27 cellular contexts compared by ENCODE assay signal in genomic region chr3:123262868-123263267, GRCh38.
"Had no signal": no experiment of that assay in that cellular context is flagged by ENCODE, and none has a peak within 500 bp of the region (broad histone marks: within the 10 kb centered on the region; RNA-seq: fewer than 3 reads in every experiment).

No MANE protein-coding gene starts in this region.

- H3K4me1 ChIP-seq: stomach, suprapubic skin, testis, thyroid gland, tibial artery, upper lobe of left lung, upper lobe of right lung, uterus, vagina had no signal

- DNase-seq: stimulated activated CD4-positive, alpha-beta T cell treated with anti-CD3 and anti-CD28 coated beads, Interleukin-2, amount 100 ng/mL, for 48 hours; stimulated activated CD4-positive, alpha-beta T cell treated with anti-CD3 and anti-CD28 coated beads, Interleukin-4, amount 100 ng/mL, for 1 hour; stimulated activated CD4-positive, alpha-beta T cell treated with anti-CD3 and anti-CD28 coated beads, Interleukin-4, amount 100 ng/mL, for 24 hours; stimulated activated CD4-positive, alpha-beta T cell treated with anti-CD3 and anti-CD28 coated beads, Interleukin-4, amount 100 ng/mL, for 4 hours; stimulated activated CD8-positive, alpha-beta memory T cell treated with anti-CD3 and anti-CD28 coated beads, Interleukin-4, amount 100 ng/mL, for 48 hours; stimulated activated naive B cell treated with anti-CD40 and anti-IgM and Interleukin-4, amounts not matched to agents 10 μg/mL and 1 μg/mL and 100 μg/mL, for 72 hours; stimulated activated naive CD4-positive, alpha-beta T cell; stimulated activated naive CD4-positive, alpha-beta T cell treated with Interleukin-2 at 50 U/mL for 16 hours; stimulated activated naive CD8-positive, alpha-beta T cell treated with anti-CD3 and anti-CD28 coated beads, Interleukin-15, amount 100 ng/mL, for 72 hours; stimulated activated naive CD8-positive, alpha-beta T cell treated with anti-CD3 and anti-CD28 coated beads, Interleukin-15, Interleukin-2, amounts not matched to agents 100 U/mL and 50 U/mL, for 24 hours; stomach; substantia nigra; testis; thyroid gland; tibial artery; transverse colon; upper lobe of left lung; upper lobe of right lung; uterus had no signal

- H3K9me3 ChIP-seq: stomach, suprapubic skin, testis, thoracic aorta, thyroid gland, tibial artery, tibial nerve, transverse colon, upper lobe of left lung, upper lobe of right lung, uterus, vagina had no signal

- H3K4me3 ChIP-seq: stomach, suprapubic skin, testis, thoracic aorta, thyroid gland, tibial artery, tibial nerve, transverse colon, upper lobe of left lung, upper lobe of right lung, uterus, vagina had no signal

- H3K27ac ChIP-seq: stomach, suprapubic skin, testis, thoracic aorta, thyroid gland, tibial artery, tibial nerve, transverse colon, upper lobe of left lung, upper lobe of right lung, uterus, vagina had no signal

- H3K4me1 Mint-ChIP-seq: stimulated activated effector memory CD8-positive, alpha-beta T cell treated with anti-CD3 and anti-CD28 coated beads, Interleukin-12 subunit alpha, Interleukin-12 subunit beta, amount 100 ng/mL, for 72 hours; stimulated activated memory B cell treated with anti-CD40 and anti-IgM and Interleukin-4, amounts not matched to agents 10 μg/mL and 1 μg/mL and 100 μg/mL, for 72 hours had no signal

- H3K27me3 ChIP-seq: stomach, suprapubic skin, testis, thyroid gland, tibial artery, tibial nerve, transverse colon, upper lobe of left lung, upper lobe of right lung, uterus, vagina had no signal

- H3K27me3 Mint-ChIP-seq: stimulated activated memory B cell treated with anti-CD40 and anti-IgM and Interleukin-4, amounts not matched to agents 10 μg/mL and 1 μg/mL and 100 μg/mL, for 72 hours; stimulated activated naive B cell treated with anti-CD40 and anti-IgM and Interleukin-4, amounts not matched to agents 10 μg/mL and 1 μg/mL and 100 μg/mL, for 72 hours; stimulated activated naive CD8-positive, alpha-beta T cell treated with anti-CD3 and anti-CD28 coated beads, Interleukin-15, amount 100 ng/mL, for 72 hours; stimulated activated naive CD8-positive, alpha-beta T cell treated with anti-CD3 and anti-CD28 coated beads, Interleukin-15, Interleukin-2, amounts not matched to agents 100 ng/mL and 50 ng/mL, for 24 hours; type B pancreatic cell had no signal

- H3K4me3 Mint-ChIP-seq: stimulated activated effector memory CD8-positive, alpha-beta T cell treated with anti-CD3 and anti-CD28 coated beads, Interleukin-12 subunit alpha, Interleukin-12 subunit beta, amount 100 ng/mL, for 72 hours; stimulated activated memory B cell treated with anti-CD40 and anti-IgM and Interleukin-4, amounts not matched to agents 10 μg/mL and 1 μg/mL and 100 μg/mL, for 72 hours; stimulated activated naive B cell treated with anti-CD40 and anti-IgM and Interleukin-4, amounts not matched to agents 10 μg/mL and 1 μg/mL and 100 μg/mL, for 72 hours; stimulated activated naive CD8-positive, alpha-beta T cell treated with anti-CD3 and anti-CD28 coated beads, Interleukin-15, amount 100 ng/mL, for 72 hours; stimulated activated naive CD8-positive, alpha-beta T cell treated with anti-CD3 and anti-CD28 coated beads, Interleukin-15, Interleukin-2, amounts not matched to agents 100 ng/mL and 50 ng/mL, for 24 hours; type B pancreatic cell had no signal

- H3K36me3 ChIP-seq: thoracic aorta, thyroid gland, transverse colon, uterus, vagina had no signal

- H3K9me3 Mint-ChIP-seq: stimulated activated effector memory CD8-positive, alpha-beta T cell treated with anti-CD3 and anti-CD28 coated beads, Interleukin-12 subunit alpha, Interleukin-12 subunit beta, amount 100 ng/mL, for 72 hours had no signal

- ATAC-seq: stimulated activated effector memory CD8-positive, alpha-beta T cell treated with anti-CD3 and anti-CD28 coated beads, Interleukin-12 subunit alpha, Interleukin-12 subunit beta, amount 100 ng/mL, for 72 hours; stimulated activated memory B cell treated with anti-CD40 and anti-IgM and Interleukin-4, amounts not matched to agents 10 μg/mL and 1 μg/mL and 100 μg/mL, for 72 hours; stimulated activated naive B cell treated with anti-CD40 and anti-IgM and Interleukin-4, amounts not matched to agents 10 μg/mL and 1 μg/mL and 100 μg/mL, for 72 hours; stimulated activated naive CD8-positive, alpha-beta T cell treated with anti-CD3 and anti-CD28 coated beads, Interleukin-15, amount 100 ng/mL, for 72 hours; stimulated activated naive CD8-positive, alpha-beta T cell treated with anti-CD3 and anti-CD28 coated beads, Interleukin-15, Interleukin-2, amounts not matched to agents 100 U/mL and 50 U/mL, for 24 hours; upper lobe of right lung had no signal

- H3K27ac Mint-ChIP-seq: stimulated activated memory B cell treated with anti-CD40 and anti-IgM and Interleukin-4, amounts not matched to agents 10 μg/mL and 1 μg/mL and 100 μg/mL, for 72 hours; stimulated activated naive B cell treated with anti-CD40 and anti-IgM and Interleukin-4, amounts not matched to agents 10 μg/mL and 1 μg/mL and 100 μg/mL, for 72 hours; stimulated activated naive CD8-positive, alpha-beta T cell treated with anti-CD3 and anti-CD28 coated beads, Interleukin-15, amount 100 ng/mL, for 72 hours; stimulated activated naive CD8-positive, alpha-beta T cell treated with anti-CD3 and anti-CD28 coated beads, Interleukin-15, Interleukin-2, amounts not matched to agents 100 ng/mL and 50 ng/mL, for 24 hours had no signal
